ENCODE assay signal across 2 cellular contexts in genomic region chr21:45721656-45722055, GRCh38.
TF ChIP-seq lines count a peak whose summit lies in the region.

No MANE protein-coding gene starts in this region.

TF ChIP-seq in SK-N-SH, 30 proteins besides CTCF, POLR2A, EP300 and RAD21 (continued from another document):
- TF ChIP-seq MAX (IDR thresholded peaks at IDR 0.05; ENCODE audit: low read depth) (no peak), PBX3 (IDR thresholded peaks at IDR 0.05) (no peak), GATA2 (CRISPR knock-in tag; IDR thresholded peaks at IDR 0.05) (no peak), ZBTB33 (IDR thresholded peaks at IDR 0.05; ENCODE audit: borderline replicate concordance, low read depth) (no peak), RFX5 (IDR thresholded peaks at IDR 0.05; ENCODE audit: low read length) (no peak)
- TF ChIP-seq, protein P1, sequence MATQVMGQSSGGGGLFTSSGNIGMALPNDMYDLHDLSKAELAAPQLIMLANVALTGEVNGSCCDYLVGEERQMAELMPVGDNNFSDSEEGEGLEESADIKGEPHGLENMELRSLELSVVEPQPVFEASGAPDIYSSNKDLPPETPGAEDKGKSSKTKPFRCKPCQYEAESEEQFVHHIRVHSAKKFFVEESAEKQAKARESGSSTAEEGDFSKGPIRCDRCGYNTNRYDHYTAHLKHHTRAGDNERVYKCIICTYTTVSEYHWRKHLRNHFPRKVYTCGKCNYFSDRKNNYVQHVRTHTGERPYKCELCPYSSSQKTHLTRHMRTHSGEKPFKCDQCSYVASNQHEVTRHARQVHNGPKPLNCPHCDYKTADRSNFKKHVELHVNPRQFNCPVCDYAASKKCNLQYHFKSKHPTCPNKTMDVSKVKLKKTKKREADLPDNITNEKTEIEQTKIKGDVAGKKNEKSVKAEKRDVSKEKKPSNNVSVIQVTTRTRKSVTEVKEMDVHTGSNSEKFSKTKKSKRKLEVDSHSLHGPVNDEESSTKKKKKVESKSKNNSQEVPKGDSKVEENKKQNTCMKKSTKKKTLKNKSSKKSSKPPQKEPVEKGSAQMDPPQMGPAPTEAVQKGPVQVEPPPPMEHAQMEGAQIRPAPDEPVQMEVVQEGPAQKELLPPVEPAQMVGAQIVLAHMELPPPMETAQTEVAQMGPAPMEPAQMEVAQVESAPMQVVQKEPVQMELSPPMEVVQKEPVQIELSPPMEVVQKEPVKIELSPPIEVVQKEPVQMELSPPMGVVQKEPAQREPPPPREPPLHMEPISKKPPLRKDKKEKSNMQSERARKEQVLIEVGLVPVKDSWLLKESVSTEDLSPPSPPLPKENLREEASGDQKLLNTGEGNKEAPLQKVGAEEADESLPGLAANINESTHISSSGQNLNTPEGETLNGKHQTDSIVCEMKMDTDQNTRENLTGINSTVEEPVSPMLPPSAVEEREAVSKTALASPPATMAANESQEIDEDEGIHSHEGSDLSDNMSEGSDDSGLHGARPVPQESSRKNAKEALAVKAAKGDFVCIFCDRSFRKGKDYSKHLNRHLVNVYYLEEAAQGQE (IDR thresholded peaks at IDR 0.05; ENCODE audit: low read depth, low read length), result no peak

TF ChIP-seq in GM23338, 12 proteins besides CTCF, POLR2A, EP300 and RAD21:
- TF ChIP-seq, protein P2, sequence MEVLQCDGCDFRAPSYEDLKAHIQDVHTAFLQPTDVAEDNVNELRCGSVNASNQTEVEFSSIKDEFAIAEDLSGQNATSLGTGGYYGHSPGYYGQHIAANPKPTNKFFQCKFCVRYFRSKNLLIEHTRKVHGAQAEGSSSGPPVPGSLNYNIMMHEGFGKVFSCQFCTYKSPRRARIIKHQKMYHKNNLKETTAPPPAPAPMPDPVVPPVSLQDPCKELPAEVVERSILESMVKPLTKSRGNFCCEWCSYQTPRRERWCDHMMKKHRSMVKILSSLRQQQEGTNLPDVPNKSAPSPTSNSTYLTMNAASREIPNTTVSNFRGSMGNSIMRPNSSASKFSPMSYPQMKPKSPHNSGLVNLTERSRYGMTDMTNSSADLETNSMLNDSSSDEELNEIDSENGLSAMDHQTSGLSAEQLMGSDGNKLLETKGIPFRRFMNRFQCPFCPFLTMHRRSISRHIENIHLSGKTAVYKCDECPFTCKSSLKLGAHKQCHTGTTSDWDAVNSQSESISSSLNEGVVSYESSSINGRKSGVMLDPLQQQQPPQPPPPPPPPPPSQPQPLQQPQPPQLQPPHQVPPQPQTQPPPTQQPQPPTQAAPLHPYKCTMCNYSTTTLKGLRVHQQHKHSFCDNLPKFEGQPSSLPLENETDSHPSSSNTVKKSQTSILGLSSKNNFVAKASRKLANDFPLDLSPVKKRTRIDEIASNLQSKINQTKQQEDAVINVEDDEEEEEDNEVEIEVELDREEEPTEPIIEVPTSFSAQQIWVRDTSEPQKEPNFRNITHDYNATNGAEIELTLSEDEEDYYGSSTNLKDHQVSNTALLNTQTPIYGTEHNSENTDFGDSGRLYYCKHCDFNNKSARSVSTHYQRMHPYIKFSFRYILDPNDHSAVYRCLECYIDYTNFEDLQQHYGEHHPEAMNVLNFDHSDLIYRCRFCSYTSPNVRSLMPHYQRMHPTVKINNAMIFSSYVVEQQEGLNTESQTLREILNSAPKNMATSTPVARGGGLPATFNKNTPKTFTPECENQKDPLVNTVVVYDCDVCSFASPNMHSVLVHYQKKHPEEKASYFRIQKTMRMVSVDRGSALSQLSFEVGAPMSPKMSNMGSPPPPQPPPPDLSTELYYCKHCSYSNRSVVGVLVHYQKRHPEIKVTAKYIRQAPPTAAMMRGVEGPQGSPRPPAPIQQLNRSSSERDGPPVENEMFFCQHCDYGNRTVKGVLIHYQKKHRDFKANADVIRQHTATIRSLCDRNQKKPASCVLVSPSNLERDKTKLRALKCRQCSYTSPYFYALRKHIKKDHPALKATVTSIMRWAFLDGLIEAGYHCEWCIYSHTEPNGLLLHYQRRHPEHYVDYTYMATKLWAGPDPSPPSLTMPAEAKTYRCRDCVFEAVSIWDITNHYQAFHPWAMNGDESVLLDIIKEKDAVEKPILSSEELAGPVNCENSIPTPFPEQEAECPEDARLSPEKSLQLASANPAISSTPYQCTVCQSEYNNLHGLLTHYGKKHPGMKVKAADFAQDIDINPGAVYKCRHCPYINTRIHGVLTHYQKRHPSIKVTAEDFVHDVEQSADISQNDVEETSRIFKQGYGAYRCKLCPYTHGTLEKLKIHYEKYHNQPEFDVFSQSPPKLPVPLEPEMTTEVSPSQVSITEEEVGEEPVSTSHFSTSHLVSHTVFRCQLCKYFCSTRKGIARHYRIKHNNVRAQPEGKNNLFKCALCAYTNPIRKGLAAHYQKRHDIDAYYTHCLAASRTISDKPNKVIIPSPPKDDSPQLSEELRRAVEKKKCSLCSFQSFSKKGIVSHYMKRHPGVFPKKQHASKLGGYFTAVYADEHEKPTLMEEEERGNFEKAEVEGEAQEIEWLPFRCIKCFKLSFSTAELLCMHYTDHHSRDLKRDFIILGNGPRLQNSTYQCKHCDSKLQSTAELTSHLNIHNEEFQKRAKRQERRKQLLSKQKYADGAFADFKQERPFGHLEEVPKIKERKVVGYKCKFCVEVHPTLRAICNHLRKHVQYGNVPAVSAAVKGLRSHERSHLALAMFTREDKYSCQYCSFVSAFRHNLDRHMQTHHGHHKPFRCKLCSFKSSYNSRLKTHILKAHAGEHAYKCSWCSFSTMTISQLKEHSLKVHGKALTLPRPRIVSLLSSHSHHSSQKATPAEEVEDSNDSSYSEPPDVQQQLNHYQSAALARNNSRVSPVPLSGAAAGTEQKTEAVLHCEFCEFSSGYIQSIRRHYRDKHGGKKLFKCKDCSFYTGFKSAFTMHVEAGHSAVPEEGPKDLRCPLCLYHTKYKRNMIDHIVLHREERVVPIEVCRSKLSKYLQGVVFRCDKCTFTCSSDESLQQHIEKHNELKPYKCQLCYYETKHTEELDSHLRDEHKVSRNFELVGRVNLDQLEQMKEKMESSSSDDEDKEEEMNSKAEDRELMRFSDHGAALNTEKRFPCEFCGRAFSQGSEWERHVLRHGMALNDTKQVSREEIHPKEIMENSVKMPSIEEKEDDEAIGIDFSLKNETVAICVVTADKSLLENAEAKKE (CRISPR knock-in tag; IDR thresholded peaks at IDR 0.05), result no peak
- TF ChIP-seq EZH2 (IDR thresholded peaks at IDR 0.05; ENCODE audit: low read depth, unreplicated experiment), result no peak
- TF ChIP-seq ZNF331 (CRISPR knock-in tag; IDR thresholded peaks at IDR 0.05; ENCODE audit: low read depth), result no peak
- no peak for TF ChIP-seq JUNB (IDR thresholded peaks at IDR 0.05; ENCODE audit: unreplicated experiment)
- no peak for TF ChIP-seq EZH2phosphoT487 (IDR thresholded peaks at IDR 0.05; ENCODE audit: unreplicated experiment)
- TF ChIP-seq ZNF114 (CRISPR knock-in tag; IDR thresholded peaks at IDR 0.05), result no peak
